15 cellular contexts compared by ENCODE assay signal in the genomic region with DNA sequence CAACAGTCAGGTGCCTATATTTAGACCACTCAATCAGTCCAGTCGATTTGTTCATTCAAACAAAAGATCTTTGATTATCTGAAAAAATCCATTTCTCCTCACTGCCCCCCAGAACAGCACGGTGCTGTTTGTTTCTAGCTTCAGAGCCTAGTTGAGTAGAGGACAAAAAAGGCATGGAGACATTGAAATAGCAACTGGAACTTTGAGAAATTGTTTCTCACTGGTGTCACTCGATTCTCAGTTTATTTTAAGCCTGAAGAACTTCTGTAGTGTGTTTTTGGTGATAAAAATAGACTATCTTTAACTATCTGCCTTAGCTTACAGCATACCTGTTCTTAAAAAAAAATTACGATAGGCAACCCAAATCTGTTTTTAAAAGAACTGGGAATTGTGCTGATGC.
DNase-seq lines count a peak whose midpoint lies in the region; ATAC-seq, FAIRE-seq and TF ChIP-seq lines count a peak whose summit lies in the region.
"Had no signal": no experiment of that assay in that cellular context is flagged by ENCODE, and none has a peak within 500 bp of the region (broad histone marks: within the 10 kb centered on the region; RNA-seq: fewer than 3 reads in every experiment).

No MANE protein-coding gene starts in this region.

- peaks cover 28% of the 10 kb centered on the region for H4K20me1 ChIP-seq in Karpas-422 (ENCODE audit: insufficient read depth, low read depth, low read length)

- H3K27ac ChIP-seq in C4-2B = peak overlapping the region; percentile 99; the same call in 1 of the 2 replicates
- peak overlapping the region; percentile 63 for H3K27ac ChIP-seq in Karpas-422 (ENCODE audit: low read length)
- peak overlapping the region; percentile 58 to 98 (median 93) for H3K27ac ChIP-seq in dorsolateral prefrontal cortex
- no peak overlapping the region for H3K27ac ChIP-seq in small intestine (ENCODE audit: low read depth in 1 of 2, low read length in 1 of 2)

- DNase-seq in Karpas-422 = no peak
- no peak for DNase-seq in dorsolateral prefrontal cortex
- no peak for DNase-seq in progenitor cell of endocrine pancreas (ENCODE audit: low spot score, unreplicated experiment)
- no peak for DNase-seq in nucleus accumbens (lab: John Stamatoyannopoulos, UW)
- DNase-seq in medulla oblongata (ENCODE audit: extremely low spot score) = no peak
- no peak for DNase-seq in small intestine
- DNase-seq: activated T-cell treated with anti-CD3 and anti-CD28 coated beads, Interleukin-2, amount 50 U/mL, for 4 hours; anterior cingulate cortex; CD8-positive, alpha-beta T cell; endodermal cell; Kasumi-1; NCI-H187 treated with DMSO at 0.1 percent for 48 hours; occipital lobe had no signal

- peak overlapping the region; percentile 40 for H3K4me2 ChIP-seq in Karpas-422 (ENCODE audit: low read depth, low read length, poor library complexity, severe bottlenecking)

- H3K79me2 ChIP-seq in Karpas-422 (ENCODE audit: low read length) = peaks cover 94% of the 10 kb centered on the region

- H3K4me3 ChIP-seq in Karpas-422 (ENCODE audit: low read length) = no peak overlapping the region
- H3K4me3 ChIP-seq in dorsolateral prefrontal cortex = peak overlapping the region in 8 of 59 donors; percentile 4 to 58 (median 43)
- H3K4me3 ChIP-seq in small intestine (ENCODE audit: low read depth in 1 of 2, low read length in 2 of 2) = no peak overlapping the region

- 59 to 81% (median 67%) methylated on average over 4 of the region's 4 CpGs for WGBS in small intestine, 3 donors

- H3K9ac ChIP-seq in Karpas-422 (ENCODE audit: low read length) = no peak overlapping the region; the same call in 1 of the 2 replicates

- intact Hi-C loops in dorsolateral prefrontal cortex (cut with DNase I) = loop anchor here (2.0 to 5.0 kb wide), 2 partner anchors 64 to 67 kb away; a partner anchor contains a TSS

- no peak for TF ChIP-seq CTCF in C4-2B (conservative IDR thresholded peaks at IDR 0.05)
- no peak for TF ChIP-seq CTCF in dorsolateral prefrontal cortex (IDR thresholded peaks at IDR 0.05 in 54 of 56, conservative IDR thresholded peaks at IDR 0.05 in 2 of 56; ENCODE audit: low read depth in 1 of 56, partially characterized antibody in 56 of 56)
- no peak for TF ChIP-seq CTCF in progenitor cell of endocrine pancreas (IDR thresholded peaks at IDR 0.05; ENCODE audit: unreplicated experiment)

- peaks cover 34% of the 10 kb centered on the region for H3K4me1 Mint-ChIP-seq in progenitor cell of endocrine pancreas (ENCODE audit: low read depth)

- H3K9me3 ChIP-seq in Karpas-422 (ENCODE audit: low read length) (no peaks in the 10 kb centered on the region), small intestine (ENCODE audit: control insufficient read depth, low read depth) (no peaks in the 10 kb centered on the region)

- H3K9me3 Mint-ChIP-seq in progenitor cell of endocrine pancreas (ENCODE audit: low read depth) = no peaks in the 10 kb centered on the region
- H3K9me3 Mint-ChIP-seq: activated T-cell treated with anti-CD3 and anti-CD28 coated beads, Interleukin-2, amount 50 U/mL, for 4 hours; CD8-positive, alpha-beta T cell; endodermal cell had no signal

- no peaks in the 10 kb centered on the region for H3K27me3 ChIP-seq in Karpas-422 (ENCODE audit: low read length)
- no peaks in the 10 kb centered on the region for H3K27me3 ChIP-seq in dorsolateral prefrontal cortex
- H3K27me3 ChIP-seq in small intestine (ENCODE audit: control insufficient read depth in 2 of 2, insufficient read depth in 2 of 2, low read length in 2 of 2) = no peaks in the 10 kb centered on the region

- H3K27ac Mint-ChIP-seq in progenitor cell of endocrine pancreas = peak overlapping the region; percentile 50
- H3K27ac Mint-ChIP-seq: endodermal cell had no signal

- H3K9me2 ChIP-seq in Karpas-422 (replicated peaks; ENCODE audit: insufficient read depth, low read length) = no peaks in the 10 kb centered on the region

- ATAC-seq in GM21390 (IDR thresholded peaks at IDR 0.05; ENCODE audit: unreplicated experiment) = no peak
- ATAC-seq: activated T-cell treated with anti-CD3 and anti-CD28 coated beads, Interleukin-2, amount 50 U/mL, for 4 hours; CD8-positive, alpha-beta T cell had no signal

- H3K36me3 Mint-ChIP-seq in progenitor cell of endocrine pancreas (ENCODE audit: insufficient read depth) = no peaks in the 10 kb centered on the region

- H3K4me1 ChIP-seq in Karpas-422 (ENCODE audit: low read length) (peaks cover 51% of the 10 kb centered on the region), small intestine (ENCODE audit: control insufficient read depth in 2 of 2, insufficient read depth in 1 of 2, low read depth in 1 of 2, low read length in 1 of 2) (peaks cover 19 to 27% of the 10 kb centered on the region in 2 donors)

- no peak overlapping the region for H2AFZ ChIP-seq in Karpas-422 (ENCODE audit: low read length)

- H3K36me3 ChIP-seq in Karpas-422 (ENCODE audit: insufficient read depth, low read length) (no peaks in the 10 kb centered on the region), small intestine (ENCODE audit: control insufficient read depth in 2 of 2, insufficient read depth in 2 of 2, low read length in 2 of 2) (peaks cover 0 to 2% of the 10 kb centered on the region in 2 donors)

- H3K27me3 Mint-ChIP-seq in progenitor cell of endocrine pancreas = no peaks in the 10 kb centered on the region

- no peak for FAIRE-seq in small intestine (lab: Jason Lieb, UNC)

- no peak overlapping the region for H3K4me3 Mint-ChIP-seq in progenitor cell of endocrine pancreas (ENCODE audit: low read depth)
- H3K4me3 Mint-ChIP-seq: activated T-cell treated with anti-CD3 and anti-CD28 coated beads, Interleukin-2, amount 50 U/mL, for 4 hours; CD8-positive, alpha-beta T cell; endodermal cell had no signal

Comparison
In these comparisons a context has a peak if more than half of its experiments do, and no peak if none do; other contexts are left out.
1. H3K27ac ChIP-seq: peak in C4-2B (single experiment), Karpas-422 (single experiment) and dorsolateral prefrontal cortex (59 of 59); none in small intestine (0 of 2).